Comparison of ENCODE assay signal across 21 cellular contexts in genomic region chr10:10587744-10588393, GRCh38.
DNase-seq lines count a peak whose midpoint lies in the region; ATAC-seq and TF ChIP-seq lines count a peak whose summit lies in the region.
"Had no signal": no experiment of that assay in that cellular context is flagged by ENCODE, and none has a peak within 500 bp of the region (broad histone marks: within the 10 kb centered on the region; RNA-seq: fewer than 3 reads in every experiment).

No MANE protein-coding gene starts in this region.

- H3K9me3 ChIP-seq in left ventricle myocardium inferior (replicated peaks) (no peaks in the 10 kb centered on the region), trophoblast cell (ENCODE audit: insufficient read depth, low read depth, low read length) (no peaks in the 10 kb centered on the region), tibial artery (no peaks in the 10 kb centered on the region)

- no peak overlapping the region for H3K4me3 ChIP-seq in left ventricle myocardium inferior
- no peak overlapping the region for H3K4me3 ChIP-seq in dorsolateral prefrontal cortex
- H3K4me3 ChIP-seq in trophoblast cell (ENCODE audit: low read depth, low read length) = no peak overlapping the region
- H3K4me3 ChIP-seq in tibial artery = no peak overlapping the region
- H3K4me3 ChIP-seq in foreskin fibroblast (ENCODE audit: low read depth in 1 of 2, low read length in 2 of 2) = no peak overlapping the region
- H3K4me3 ChIP-seq: GM12878, GM23248 had no signal

- DNase-seq in left ventricle myocardium inferior (no peak), left ventricle myocardium superior (no peak), dorsolateral prefrontal cortex (no peak), trophoblast cell (no peak), tibial artery (peak in 1 of 2 donors; percentile 66), NCI-H524 (lab: John Stamatoyannopoulos, UW) (no peak), foreskin fibroblast (no peak)
- DNase-seq in activated CD4-positive, alpha-beta memory T cell treated with anti-CD3 and anti-CD28 coated beads, Interleukin-2, amount 10 ng/mL, durations not matched to agents 7 days and 5 days = no peak
- DNase-seq: C1 segment of cervical spinal cord; CD8-positive, alpha-beta T cell; DND-41; GM23248; NCI-H1105; NCI-H146; NCI-H2029 treated with DMSO at 0.1 percent for 48 hours; NCI-H345; NCI-H526 had no signal

- H3K36me3 ChIP-seq in left ventricle myocardium inferior = no peaks in the 10 kb centered on the region
- no peaks in the 10 kb centered on the region for H3K36me3 ChIP-seq in trophoblast cell (ENCODE audit: control insufficient read depth in 1 of 2, insufficient read depth in 2 of 2, low read length in 2 of 2)
- no peaks in the 10 kb centered on the region for H3K36me3 ChIP-seq in tibial artery

- TF ChIP-seq CTCF in left ventricle myocardium inferior (IDR thresholded peaks at IDR 0.05; ENCODE audit: borderline replicate concordance) (no peak), dorsolateral prefrontal cortex (IDR thresholded peaks at IDR 0.05 in 54 of 56, conservative IDR thresholded peaks at IDR 0.05 in 2 of 56; ENCODE audit: low read depth in 1 of 56, partially characterized antibody in 56 of 56) (no peak), tibial artery (IDR thresholded peaks at IDR 0.05) (no peak), foreskin fibroblast (IDR thresholded peaks at IDR 0.05; ENCODE audit: low read depth, low read length) (no peak)

- no peak overlapping the region for H4K91ac ChIP-seq in trophoblast cell (ENCODE audit: low read depth, low read length)

- H3K4me3 Mint-ChIP-seq in activated CD4-positive, alpha-beta memory T cell treated with anti-CD3 and anti-CD28 coated beads, Interleukin-2, amount 10 ng/mL, durations not matched to agents 7 days and 5 days = no peak overlapping the region
- H3K4me3 Mint-ChIP-seq: CD8-positive, alpha-beta T cell; IgD-negative memory B cell had no signal

- no peak overlapping the region for H2AFZ ChIP-seq in trophoblast cell (ENCODE audit: insufficient read depth, low read length, poor library complexity)
- H2AFZ ChIP-seq: GM23248 had no signal

- no peak overlapping the region for H3K9ac ChIP-seq in trophoblast cell (ENCODE audit: low read length)
- H3K9ac ChIP-seq: GM23248 had no signal

- no peaks in the 10 kb centered on the region for H3K79me2 ChIP-seq in trophoblast cell (ENCODE audit: control insufficient read depth, insufficient read depth, low read length, poor library complexity)

- no peak overlapping the region for H3K27ac Mint-ChIP-seq in activated CD4-positive, alpha-beta memory T cell treated with anti-CD3 and anti-CD28 coated beads, Interleukin-2, amount 10 ng/mL, durations not matched to agents 7 days and 5 days
- H3K27ac Mint-ChIP-seq: CD8-positive, alpha-beta T cell had no signal

- H3K27ac ChIP-seq in left ventricle myocardium inferior (replicated peaks) = peak overlapping the region; percentile 2
- peak overlapping the region in 30 of 59 donors; percentile 3 to 64 (median 37) for H3K27ac ChIP-seq in dorsolateral prefrontal cortex
- no peak overlapping the region for H3K27ac ChIP-seq in trophoblast cell (ENCODE audit: low read depth, low read length)
- H3K27ac ChIP-seq in tibial artery = peak overlapping the region; percentile 65 to 68
- H3K27ac ChIP-seq: 22Rv1, GM23248 had no signal

- H2BK12ac ChIP-seq in trophoblast cell (ENCODE audit: low read length) = peak overlapping the region; percentile 5

- no peak overlapping the region for H3K4ac ChIP-seq in trophoblast cell (ENCODE audit: low read depth, low read length)

- H3K79me1 ChIP-seq in trophoblast cell (ENCODE audit: low read length) = peaks cover 2% of the 10 kb centered on the region

- ATAC-seq in left ventricle myocardium superior = no peak
- ATAC-seq: CD8-positive, alpha-beta T cell; GM12878; Right ventricle myocardium inferior had no signal

- H4K12ac ChIP-seq in trophoblast cell (ENCODE audit: low read depth, low read length) = no peak overlapping the region

- no peak overlapping the region for H3K14ac ChIP-seq in trophoblast cell (ENCODE audit: low read length)

- no peaks in the 10 kb centered on the region for H3K9me3 Mint-ChIP-seq in activated CD4-positive, alpha-beta memory T cell treated with anti-CD3 and anti-CD28 coated beads, Interleukin-2, amount 10 ng/mL, durations not matched to agents 7 days and 5 days
- H3K9me3 Mint-ChIP-seq: CD8-positive, alpha-beta T cell had no signal

- no peak overlapping the region for H3K18ac ChIP-seq in trophoblast cell (ENCODE audit: low read length)

- no peaks in the 10 kb centered on the region for H3K4me1 Mint-ChIP-seq in activated CD4-positive, alpha-beta memory T cell treated with anti-CD3 and anti-CD28 coated beads, Interleukin-2, amount 10 ng/mL, durations not matched to agents 7 days and 5 days
- H3K4me1 Mint-ChIP-seq: IgD-negative memory B cell had no signal

- H3K4me1 ChIP-seq in left ventricle myocardium inferior (peaks cover 12% of the 10 kb centered on the region), trophoblast cell (ENCODE audit: control insufficient read depth in 1 of 2, insufficient read depth in 2 of 2, low read length in 2 of 2) (peaks cover 0 to 14% of the 10 kb centered on the region in 2 experiments), tibial artery (peaks cover 0 to 34% (median 8%) of the 10 kb centered on the region in 4 donors)

- CTCF ChIA-PET in activated CD4-positive, alpha-beta memory T cell treated with anti-CD3 and anti-CD28 coated beads, Interleukin-2, amount 10 ng/mL, durations not matched to agents 7 days and 5 days (lab: Charles Lee) = no interaction called here

- H3K23ac ChIP-seq in trophoblast cell (ENCODE audit: low read length) = no peak overlapping the region

- H3K27me3 Mint-ChIP-seq in activated CD4-positive, alpha-beta memory T cell treated with anti-CD3 and anti-CD28 coated beads, Interleukin-2, amount 10 ng/mL, durations not matched to agents 7 days and 5 days = no peaks in the 10 kb centered on the region

- H2AK5ac ChIP-seq in trophoblast cell (ENCODE audit: low read length) = no peak overlapping the region

- no peak overlapping the region for H3K4me2 ChIP-seq in trophoblast cell (ENCODE audit: low read length)

- POLR2A ChIA-PET in activated CD4-positive, alpha-beta memory T cell treated with anti-CD3 and anti-CD28 coated beads, Interleukin-2, amount 10 ng/mL, durations not matched to agents 7 days and 5 days (lab: Charles Lee) = no interaction called here

- no CpG with 5 or more reads among the region's 5 CpGs for WGBS in trophoblast cell (ENCODE audit: extremely low coverage, insufficient coverage, insufficient read length)

- intact Hi-C loops in left ventricle myocardium inferior (cut with micrococcal nuclease) (no loop called here), left ventricle myocardium superior (cut with micrococcal nuclease) (no loop called here), dorsolateral prefrontal cortex (cut with DNase I) (no loop called here), tibial artery (cut with DNase I; ENCODE audit: low total_unique reads) (no loop called here)

- H3K27me3 ChIP-seq in left ventricle myocardium inferior (ENCODE audit: low read depth) (no peaks in the 10 kb centered on the region), dorsolateral prefrontal cortex (peaks cover 0 to 7% (median 0%) of the 10 kb centered on the region in 45 donors), trophoblast cell (ENCODE audit: insufficient read depth, low read length) (no peaks in the 10 kb centered on the region), tibial artery (no peaks in the 10 kb centered on the region)

- H3K36me3 Mint-ChIP-seq in activated CD4-positive, alpha-beta memory T cell treated with anti-CD3 and anti-CD28 coated beads, Interleukin-2, amount 10 ng/mL, durations not matched to agents 7 days and 5 days (ENCODE audit: low read depth) = no peaks in the 10 kb centered on the region
- H3K36me3 Mint-ChIP-seq: CD8-positive, alpha-beta T cell; IgD-negative memory B cell had no signal

- no peak overlapping the region for H2BK5ac ChIP-seq in trophoblast cell (ENCODE audit: low read depth, low read length, poor library complexity)

- H4K8ac ChIP-seq in trophoblast cell (ENCODE audit: low read depth, low read length) = no peak overlapping the region

- H2BK120ac ChIP-seq in trophoblast cell (ENCODE audit: insufficient read depth, low read length, poor library complexity) = no peak overlapping the region
